Comparison of ENCODE assay signal across 16 cellular contexts in genomic region chr20:25149986-25150385, GRCh38. TPM values are rescaled to one million over a fixed set of nuclear protein-coding genes. Genes with fewer than 3 reads are reported as not detected.
A peak's percentile ranks its signal among the peaks of the same experiment; 100 is the strongest.
DNase-seq lines count a peak whose midpoint lies in the region; ATAC-seq and TF ChIP-seq lines count a peak whose summit lies in the region.
"Had no signal": no experiment of that assay in that cellular context is flagged by ENCODE, and none has a peak within 500 bp of the region (broad histone marks: within the 10 kb centered on the region; RNA-seq: fewer than 3 reads in every experiment).

No MANE protein-coding gene starts in this region.

- peaks cover 37% of the 10 kb centered on the region for H3K27me3 ChIP-seq in GM23338 (ENCODE audit: insufficient read depth)
- no peaks in the 10 kb centered on the region for H3K27me3 ChIP-seq in vagina

- no peak for TF ChIP-seq POLR2A in vagina (IDR thresholded peaks at IDR 0.05)

- H3K36me3 ChIP-seq in GM23338 (ENCODE audit: insufficient read depth) (no peaks in the 10 kb centered on the region), vagina (no peaks in the 10 kb centered on the region)

- H3K4me3 ChIP-seq in GM23338: no peak overlapping the region
- H3K4me3 ChIP-seq in vagina: no peak overlapping the region
- H3K4me3 ChIP-seq: A549 had no signal

- H3K9me3 ChIP-seq in vagina: no peaks in the 10 kb centered on the region
- H3K9me3 ChIP-seq: A549 had no signal

- H3K27ac Mint-ChIP-seq in GM23338: no peak overlapping the region
- peak overlapping the region; percentile 9 for H3K27ac Mint-ChIP-seq in central memory CD8-positive, alpha-beta T cell (ENCODE audit: low read depth)
- peak overlapping the region; percentile 79 for H3K27ac Mint-ChIP-seq in neural crest cell (ENCODE audit: unreplicated experiment)
- no peak overlapping the region for H3K27ac Mint-ChIP-seq in activated CD4-positive, alpha-beta memory T cell treated with anti-CD3 and anti-CD28 coated beads for 36 hours
- H3K27ac Mint-ChIP-seq: CD8-positive, alpha-beta memory T cell; IgD-negative memory B cell had no signal

- peaks cover 36% of the 10 kb centered on the region for H3K27me3 Mint-ChIP-seq in GM23338 (ENCODE audit: insufficient read depth, low read depth, poor library complexity)
- H3K27me3 Mint-ChIP-seq in central memory CD8-positive, alpha-beta T cell: peaks cover 15% of the 10 kb centered on the region
- peaks cover 23% of the 10 kb centered on the region for H3K27me3 Mint-ChIP-seq in neural crest cell (ENCODE audit: low read depth)
- H3K27me3 Mint-ChIP-seq in activated CD4-positive, alpha-beta memory T cell treated with anti-CD3 and anti-CD28 coated beads for 36 hours: peaks cover 9% of the 10 kb centered on the region

- H3K4me1 ChIP-seq in GM23338 (ENCODE audit: insufficient read depth) (no peaks in the 10 kb centered on the region), vagina (peaks cover 11% of the 10 kb centered on the region)

- H3K36me3 Mint-ChIP-seq in GM23338 (ENCODE audit: low read depth) (no peaks in the 10 kb centered on the region), neural crest cell (ENCODE audit: low read depth) (no peaks in the 10 kb centered on the region)
- H3K36me3 Mint-ChIP-seq in central memory CD8-positive, alpha-beta T cell (ENCODE audit: insufficient read depth): peaks cover 1% of the 10 kb centered on the region
- H3K36me3 Mint-ChIP-seq in activated CD4-positive, alpha-beta memory T cell treated with anti-CD3 and anti-CD28 coated beads for 36 hours: peaks cover 1% of the 10 kb centered on the region
- H3K36me3 Mint-ChIP-seq: IgD-negative memory B cell had no signal

- H3K9me3 Mint-ChIP-seq in GM23338: no peaks in the 10 kb centered on the region
- H3K9me3 Mint-ChIP-seq in central memory CD8-positive, alpha-beta T cell: no peaks in the 10 kb centered on the region
- H3K9me3 Mint-ChIP-seq in neural crest cell: no peaks in the 10 kb centered on the region
- H3K9me3 Mint-ChIP-seq in activated CD4-positive, alpha-beta memory T cell treated with anti-CD3 and anti-CD28 coated beads for 36 hours: no peaks in the 10 kb centered on the region
- H3K9me3 Mint-ChIP-seq: CD8-positive, alpha-beta memory T cell had no signal

- no peak overlapping the region for H3K4me2 ChIP-seq in GM23338
- H3K4me2 ChIP-seq: A549 had no signal

- H3K4me1 Mint-ChIP-seq in GM23338 (peaks cover 4% of the 10 kb centered on the region; the same call in 2 of the 3 replicates), neural crest cell (peaks cover 22% of the 10 kb centered on the region)
- peaks cover 7% of the 10 kb centered on the region for H3K4me1 Mint-ChIP-seq in central memory CD8-positive, alpha-beta T cell
- peaks cover 6% of the 10 kb centered on the region for H3K4me1 Mint-ChIP-seq in activated CD4-positive, alpha-beta memory T cell treated with anti-CD3 and anti-CD28 coated beads for 36 hours (ENCODE audit: low read depth)

- peak overlapping the region; percentile 7; the same call in 1 of the 2 replicates for H2AFZ ChIP-seq in GM23338

- POLR2A ChIA-PET in GM10248 (lab: Yijun Ruan, JAX): no interaction called here
- POLR2A ChIA-PET in activated CD4-positive, alpha-beta memory T cell treated with anti-CD3 and anti-CD28 coated beads for 36 hours (lab: Charles Lee): no interaction called here

- no peaks in the 10 kb centered on the region for H3K79me2 ChIP-seq in GM23338 (replicated peaks; ENCODE audit: insufficient read depth)

- no peak overlapping the region for H3K27ac ChIP-seq in GM23338 (ENCODE audit: low read depth)
- H3K27ac ChIP-seq in vagina: no peak overlapping the region
- H3K27ac ChIP-seq: A549 had no signal

- no peak overlapping the region for H3K4me3 Mint-ChIP-seq in GM23338
- no peak overlapping the region for H3K4me3 Mint-ChIP-seq in central memory CD8-positive, alpha-beta T cell
- H3K4me3 Mint-ChIP-seq in neural crest cell: peak overlapping the region; percentile 16
- no peak overlapping the region for H3K4me3 Mint-ChIP-seq in activated CD4-positive, alpha-beta memory T cell treated with anti-CD3 and anti-CD28 coated beads for 36 hours

- intact Hi-C loops in vagina (cut with DNase I): no loop called here
- intact Hi-C loops in activated CD4-positive, alpha-beta memory T cell treated with anti-CD3 and anti-CD28 coated beads for 36 hours (cut with micrococcal nuclease): loop anchor here (5.0 kb wide), 1 partner anchor 47 kb away; the partner anchor contains the start of gene ENTPD6

- DNase-seq in Ammon's horn (ENCODE audit: low spot score) (peak; percentile 16), GM23338 (ENCODE audit: low spot score) (no peak), neural crest cell (ENCODE audit: low read depth, low spot score) (peak; percentile 41), GM10248 (ENCODE audit: extremely low spot score) (no peak), vagina (ENCODE audit: extremely low spot score in 2 of 2) (no peak)
- no peak for DNase-seq in central memory CD8-positive, alpha-beta T cell (ENCODE audit: low spot score in 2 of 2)
- DNase-seq in activated CD4-positive, alpha-beta memory T cell treated with anti-CD3 and anti-CD28 coated beads for 36 hours: no peak
- DNase-seq: AML-193; CD8-positive, alpha-beta memory T cell; EL; NCI-H1417; NCI-H2029; NCI-H774 had no signal

- no peaks in the 10 kb centered on the region for H4K20me1 ChIP-seq in GM23338 (replicated peaks; ENCODE audit: insufficient read depth)

- no peak for TF ChIP-seq CTCF in GM23338 (conservative IDR thresholded peaks at IDR 0.05; ENCODE audit: low read depth in 2 of 2)
- TF ChIP-seq CTCF in neural crest cell (conservative IDR thresholded peaks at IDR 0.05): no peak
- no peak for TF ChIP-seq CTCF in GM10248 (IDR thresholded peaks at IDR 0.05; ENCODE audit: control extremely low read depth, extremely low read depth, low read depth, missing control alignments)
- TF ChIP-seq CTCF in vagina (IDR thresholded peaks at IDR 0.05): no peak

- no peaks in the 10 kb centered on the region for H3K9me2 ChIP-seq in GM23338 (ENCODE audit: insufficient read depth)

- CTCF ChIA-PET in GM10248 (lab: Yijun Ruan, JAX): interaction anchor here (1.4 kb wide), 1 partner anchor 10 kb away, joined by 4 read pairs; no protein-coding TSS in a partner anchor
- CTCF ChIA-PET in activated CD4-positive, alpha-beta memory T cell treated with anti-CD3 and anti-CD28 coated beads for 36 hours (lab: Charles Lee): no interaction called here

- no peak for ATAC-seq in GM23338
- ATAC-seq in central memory CD8-positive, alpha-beta T cell (replicated peaks; ENCODE audit: extremely low read depth, poor library complexity, severe bottlenecking): no peak
- ATAC-seq: A549, HCT116 had no signal

- H3F3A ChIP-seq in GM23338 (replicated peaks; ENCODE audit: low read depth): peaks cover 7% of the 10 kb centered on the region; the same call in 1 of the 2 replicates

TF ChIP-seq in GM23338, 12 proteins besides CTCF, POLR2A, EP300 and RAD21:
- no peak for TF ChIP-seq REST (IDR thresholded peaks at IDR 0.05; ENCODE audit: unreplicated experiment)
- TF ChIP-seq CREB1 (CRISPR knock-in tag; IDR thresholded peaks at IDR 0.05; ENCODE audit: low read depth): no peak
- TF ChIP-seq ETS1 (IDR thresholded peaks at IDR 0.05): no peak
- TF ChIP-seq JUNB (IDR thresholded peaks at IDR 0.05; ENCODE audit: unreplicated experiment): no peak
- TF ChIP-seq STAT1 (IDR thresholded peaks at IDR 0.05; ENCODE audit: unreplicated experiment): no peak
- TF ChIP-seq EZH2phosphoT487 (IDR thresholded peaks at IDR 0.05; ENCODE audit: unreplicated experiment): no peak
- no peak for TF ChIP-seq ZNF114 (CRISPR knock-in tag; IDR thresholded peaks at IDR 0.05)
- TF ChIP-seq NANOG (IDR thresholded peaks at IDR 0.05; ENCODE audit: borderline replicate concordance): no peak

RNA-seq across cellular contexts. Expression of gene ENTPD6, which starts 45.5 kb away (rescaled TPM):
- total RNA-seq in GM23338 (2014; rRNA removed; shearing (Covaris generic)): 45.9 TPM in 2 replicates
- polyA plus RNA-seq in GM23338 (2016; fragmentation: Nextera tagmentation; extraction: Ambion mirVana): 19.0 and 19.3 TPM in 2 replicates
- total RNA-seq in neural crest cell (70.0 and 73.4 TPM in 2 replicates), vagina (51.3 TPM)
- 10 to 100 TPM; 48.5 to 51.0 TPM for total RNA-seq in activated CD4-positive, alpha-beta memory T cell treated with anti-CD3 and anti-CD28 coated beads for 36 hours

Comparison
In these comparisons a context has a peak if more than half of its experiments do, and no peak if none do; other contexts are left out.
1. DNase-seq: peak in Ammon's horn (single experiment) and neural crest cell (single experiment); none in GM23338 (single experiment), central memory CD8-positive, alpha-beta T cell (0 of 2), GM10248 (single experiment), vagina (0 of 2) and activated CD4-positive, alpha-beta memory T cell treated with anti-CD3 and anti-CD28 coated beads for 36 hours (single experiment).
2. H3K27ac Mint-ChIP-seq: peak in central memory CD8-positive, alpha-beta T cell (single experiment) and neural crest cell (single experiment); none in GM23338 (single experiment) and activated CD4-positive, alpha-beta memory T cell treated with anti-CD3 and anti-CD28 coated beads for 36 hours (single experiment).